ENCODE assay signal across 8 cellular contexts in genomic region chr7:2527505-2528464, GRCh38. TPM values are rescaled to one million over a fixed set of nuclear protein-coding genes. Genes with fewer than 3 reads are reported as not detected.
DNase-seq lines count a peak whose midpoint lies in the region; ATAC-seq and TF ChIP-seq lines count a peak whose summit lies in the region.

No MANE protein-coding gene starts in this region.

- no peaks in the 10 kb centered on the region for H3K9me3 Mint-ChIP-seq in Calu3 (ENCODE audit: low read depth, unreplicated experiment)
- H3K9me3 Mint-ChIP-seq in activated T-cell treated with anti-CD3 and anti-CD28 coated beads, Interleukin-2, amount 50 U/mL, for 24 hours = no peaks in the 10 kb centered on the region

- H3K4me3 Mint-ChIP-seq in Calu3 (ENCODE audit: low read depth, unreplicated experiment) = peak overlapping the region; percentile 53
- no peak overlapping the region for H3K4me3 Mint-ChIP-seq in activated T-cell treated with anti-CD3 and anti-CD28 coated beads, Interleukin-2, amount 50 U/mL, for 24 hours

- ATAC-seq in left ventricle myocardium superior = no peak
- no peak for ATAC-seq in GM21381 (IDR thresholded peaks at IDR 0.05; ENCODE audit: unreplicated experiment)
- no peak for ATAC-seq in GM21528 (IDR thresholded peaks at IDR 0.05; ENCODE audit: low FRiP score, unreplicated experiment)

- intact Hi-C loops in Calu3 (cut with micrococcal nuclease; ENCODE audit: unreplicated experiment) (no loop called here), left ventricle myocardium superior (cut with micrococcal nuclease) (no loop called here)

- TF ChIP-seq CTCF in Calu3 (IDR thresholded peaks at IDR 0.05; ENCODE audit: unreplicated experiment) = no peak

- no peaks in the 10 kb centered on the region for H3K27me3 Mint-ChIP-seq in Calu3 (ENCODE audit: unreplicated experiment)
- H3K27me3 Mint-ChIP-seq in activated T-cell treated with anti-CD3 and anti-CD28 coated beads, Interleukin-2, amount 50 U/mL, for 24 hours = no peaks in the 10 kb centered on the region

- H3K36me3 Mint-ChIP-seq in Calu3 (ENCODE audit: insufficient read depth, unreplicated experiment) = peaks cover 95% of the 10 kb centered on the region
- H3K36me3 Mint-ChIP-seq in activated T-cell treated with anti-CD3 and anti-CD28 coated beads, Interleukin-2, amount 50 U/mL, for 24 hours (ENCODE audit: low read depth) = peaks cover 30% of the 10 kb centered on the region

- CTCF ChIA-PET in Calu3 (lab: Charles Lee) = interaction anchor here (0.5 to 2.0 kb wide), 9 partner anchors 18 to 1893 kb away, joined by 3 to 9 read pairs (median 6); no protein-coding TSS in a partner anchor

- H3K27ac Mint-ChIP-seq in Calu3 (ENCODE audit: unreplicated experiment) = peak overlapping the region; percentile 23
- peak overlapping the region; percentile 87 for H3K27ac Mint-ChIP-seq in activated T-cell treated with anti-CD3 and anti-CD28 coated beads, Interleukin-2, amount 50 U/mL, for 24 hours

- peaks cover 56% of the 10 kb centered on the region for H3K4me1 Mint-ChIP-seq in Calu3 (ENCODE audit: low read depth, unreplicated experiment)
- peaks cover 64% of the 10 kb centered on the region for H3K4me1 Mint-ChIP-seq in activated T-cell treated with anti-CD3 and anti-CD28 coated beads, Interleukin-2, amount 50 U/mL, for 24 hours (ENCODE audit: low read depth)

- DNase-seq in Calu3 = peak; percentile 66
- peak; percentile 82 for DNase-seq in NCI-H1417 treated with DMSO at 0.1 percent for 48 hours (lab: John Stamatoyannopoulos, UW)
- DNase-seq in activated T-cell treated with anti-CD3 and anti-CD28 coated beads, Interleukin-2, amount 50 U/mL, for 24 hours = no peak
- peak; percentile 60 for DNase-seq in left ventricle myocardium superior
- peak; percentile 57 for DNase-seq in stromal cell of bone marrow (ENCODE audit: low read depth)
- DNase-seq in 8988T = no peak

- no TSS peak for BruUV-seq in Calu3 (replicated peaks; lab: Mats Ljungman, UMichigan)

RNA-seq across cellular contexts. Expression of gene LFNG, which starts 8.2 kb away (rescaled TPM):
- 46.8 and 59.1 TPM in 2 replicates for total RNA-seq in Calu3 (2022)
- 6.4 TPM for total RNA-seq in left ventricle myocardium superior

RNA-seq across cellular contexts. Expression of gene BRAT1, which starts 27.5 kb away (rescaled TPM):
- 56.2 and 59.6 TPM in 2 replicates for total RNA-seq in Calu3 (2022)
- total RNA-seq in left ventricle myocardium superior = 16.5 TPM

RNA-seq across cellular contexts. Expression of gene IQCE, which starts 31.0 kb away (rescaled TPM):
- 94.8 and 96.4 TPM in 2 replicates for total RNA-seq in Calu3 (2022)
- total RNA-seq in left ventricle myocardium superior = 11.9 TPM

RNA-seq across cellular contexts. Expression of gene GRIFIN, which starts 51.6 kb away (rescaled TPM):
- total RNA-seq in Calu3 (2022) (not detected in 2 replicates), left ventricle myocardium superior (not detected)

Comparison
In these comparisons a context has a peak if more than half of its experiments do, and no peak if none do; other contexts are left out.
1. DNase-seq: peak in Calu3 (single experiment), NCI-H1417 treated with DMSO at 0.1 percent for 48 hours (single experiment), left ventricle myocardium superior (single experiment) and stromal cell of bone marrow (single experiment); none in activated T-cell treated with anti-CD3 and anti-CD28 coated beads, Interleukin-2, amount 50 U/mL, for 24 hours (single experiment) and 8988T (single experiment).